ENCODE assay signal across 13 cellular contexts in genomic region chr6:148382856-148383255, GRCh38. TPM values are rescaled to one million over a fixed set of nuclear protein-coding genes. Genes with fewer than 3 reads are reported as not detected.
"Had no signal": no experiment of that assay in that cellular context is flagged by ENCODE, and none has a peak within 500 bp of the region (broad histone marks: within the 10 kb centered on the region; RNA-seq: fewer than 3 reads in every experiment).

No MANE protein-coding gene starts in this region.

- H3K4me1 ChIP-seq: testis had no signal

- H3K9me3 ChIP-seq: left lung, ovary, testis had no signal

- H3K27ac Mint-ChIP-seq: activated B cell treated with CpG ODN at 0.5 μM for 24 hours; activated CD4-positive, alpha-beta T cell treated with anti-CD3 and anti-CD28 coated beads, Interleukin-2, amount 10 ng/mL, durations not matched to agents 24 days and 14 days; activated naive CD4-positive, alpha-beta T cell treated with anti-CD3 and anti-CD28 coated beads for 36 hours; brain; stimulated activated naive CD8-positive, alpha-beta T cell treated with anti-CD3 and anti-CD28 coated beads, Interleukin-15, Interleukin-2, amounts not matched to agents 100 ng/mL and 50 ng/mL, for 24 hours had no signal

- H3K9me3 Mint-ChIP-seq: activated B cell treated with CpG ODN at 0.5 μM for 24 hours; activated CD4-positive, alpha-beta T cell treated with anti-CD3 and anti-CD28 coated beads, Interleukin-2, amount 10 ng/mL, durations not matched to agents 24 days and 14 days; activated naive CD4-positive, alpha-beta T cell treated with anti-CD3 and anti-CD28 coated beads for 36 hours; neural crest cell; stimulated activated naive CD8-positive, alpha-beta T cell treated with anti-CD3 and anti-CD28 coated beads, Interleukin-15, Interleukin-2, amounts not matched to agents 100 ng/mL and 50 ng/mL, for 24 hours had no signal

- ATAC-seq: left lung had no signal

- H3K4me1 Mint-ChIP-seq: activated B cell treated with CpG ODN at 0.5 μM for 24 hours; activated CD4-positive, alpha-beta T cell treated with anti-CD3 and anti-CD28 coated beads, Interleukin-2, amount 10 ng/mL, durations not matched to agents 24 days and 14 days had no signal

- H3K36me3 Mint-ChIP-seq: brain had no signal

- H3K27me3 ChIP-seq: left lung, ovary, testis had no signal

- DNase-seq: activated B cell treated with CpG ODN at 0.5 μM for 24 hours; activated CD4-positive, alpha-beta T cell treated with anti-CD3 and anti-CD28 coated beads, Interleukin-2, amount 10 ng/mL, durations not matched to agents 24 days and 14 days; activated naive CD4-positive, alpha-beta T cell treated with anti-CD3 and anti-CD28 coated beads for 36 hours; cerebellar nuclear complex; left lung; ovary; stimulated activated CD4-positive, alpha-beta T cell treated with anti-CD3 and anti-CD28 coated beads, Interleukin-4, amount 100 ng/mL, for 1 hour; stimulated activated CD8-positive, alpha-beta memory T cell treated with anti-CD3 and anti-CD28 coated beads, Interleukin-4, amount 100 ng/mL, for 48 hours; T-helper 1 cell; testis had no signal

- H3K4me3 ChIP-seq: left lung, ovary, testis had no signal

- H3K4me3 Mint-ChIP-seq: activated B cell treated with CpG ODN at 0.5 μM for 24 hours; activated CD4-positive, alpha-beta T cell treated with anti-CD3 and anti-CD28 coated beads, Interleukin-2, amount 10 ng/mL, durations not matched to agents 24 days and 14 days; activated naive CD4-positive, alpha-beta T cell treated with anti-CD3 and anti-CD28 coated beads for 36 hours; brain; stimulated activated naive CD8-positive, alpha-beta T cell treated with anti-CD3 and anti-CD28 coated beads, Interleukin-15, Interleukin-2, amounts not matched to agents 100 ng/mL and 50 ng/mL, for 24 hours had no signal

- H3K27ac ChIP-seq: ovary, testis had no signal

- H3K36me3 ChIP-seq: left lung, ovary had no signal

RNA-seq across cellular contexts. Expression of gene SASH1, which starts 40.2 kb away (rescaled TPM):
- total RNA-seq: activated naive CD4-positive, alpha-beta T cell treated with anti-CD3 and anti-CD28 coated beads for 36 hours had no signal
